In the genomic region with DNA sequence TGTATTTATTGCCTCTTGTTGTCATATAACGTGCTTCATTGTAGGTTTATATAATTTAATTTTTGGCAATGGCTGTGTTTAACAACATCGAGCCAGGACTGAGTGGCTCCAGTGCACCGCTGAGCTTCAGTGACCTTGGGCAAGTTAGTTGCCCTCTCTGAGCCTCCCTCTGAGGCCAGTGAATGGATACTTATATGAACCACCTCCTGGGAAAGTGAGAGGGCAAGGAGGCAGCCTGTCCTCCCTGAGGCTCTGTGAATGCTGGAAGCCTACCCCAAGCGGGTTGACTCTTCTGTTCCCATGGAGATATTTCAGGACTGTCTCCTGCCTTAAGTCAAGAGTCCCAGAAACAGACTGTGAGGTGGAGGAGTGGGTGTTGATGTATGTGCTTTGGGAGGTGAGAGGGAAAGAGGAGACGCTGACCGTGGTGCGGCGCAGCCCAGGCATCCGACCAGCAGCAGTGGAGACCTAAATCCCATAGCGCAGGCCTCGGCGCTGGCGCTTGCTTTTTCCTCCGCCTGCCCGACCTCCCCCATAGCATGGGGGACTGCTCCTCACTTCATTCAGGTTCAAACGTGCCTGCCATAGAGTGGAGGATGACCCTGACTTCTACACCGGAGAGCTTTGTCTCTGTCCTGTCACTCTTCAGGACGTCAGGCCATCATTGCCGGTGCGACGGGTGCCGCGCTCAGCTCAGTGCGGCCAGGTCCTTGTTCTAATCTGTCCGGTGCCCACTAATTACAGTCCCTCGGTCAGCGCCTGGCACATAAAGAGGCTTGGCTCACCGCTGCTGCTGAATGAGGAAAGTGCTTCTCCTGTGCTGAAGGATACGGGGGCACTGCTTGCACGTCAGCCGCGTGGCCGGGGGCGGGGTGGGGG, we compare ENCODE assay signal across 18 cellular contexts.
DNase-seq lines count a peak whose midpoint lies in the region; ATAC-seq and TF ChIP-seq lines count a peak whose summit lies in the region.
"Had no signal": no experiment of that assay in that cellular context is flagged by ENCODE, and none has a peak within 500 bp of the region (broad histone marks: within the 10 kb centered on the region; RNA-seq: fewer than 3 reads in every experiment).

No MANE protein-coding gene starts in this region.

- peaks cover 3 to 6% of the 10 kb centered on the region in 2 donors for H3K9me3 Mint-ChIP-seq in stimulated activated naive B cell treated with anti-CD40 and anti-IgM and Interleukin-4, amounts not matched to agents 10 μg/mL and 1 μg/mL and 100 μg/mL, for 72 hours

- H3K27me3 ChIP-seq in H7 (ENCODE audit: control insufficient read depth, insufficient read depth, low read length) = no peaks in the 10 kb centered on the region
- H3K27me3 ChIP-seq in colonic mucosa = no peaks in the 10 kb centered on the region
- H3K27me3 ChIP-seq in breast epithelium = no peaks in the 10 kb centered on the region

- H3K27ac Mint-ChIP-seq in stimulated activated naive B cell treated with anti-CD40 and anti-IgM and Interleukin-4, amounts not matched to agents 10 μg/mL and 1 μg/mL and 100 μg/mL, for 72 hours = peak overlapping the region; percentile 5

- H3K4me1 ChIP-seq in colonic mucosa (no peaks in the 10 kb centered on the region), breast epithelium (peaks cover 0 to 4% of the 10 kb centered on the region in 2 donors)

- peaks cover 11 to 16% of the 10 kb centered on the region in 2 donors for H3K4me1 Mint-ChIP-seq in stimulated activated naive B cell treated with anti-CD40 and anti-IgM and Interleukin-4, amounts not matched to agents 10 μg/mL and 1 μg/mL and 100 μg/mL, for 72 hours

- H3K9ac ChIP-seq in colonic mucosa (ENCODE audit: low read depth in 2 of 2, low read length in 2 of 2) = no peak overlapping the region
- H3K9ac ChIP-seq: SK-N-SH had no signal

- H3K36me3 ChIP-seq in H7 (replicated peaks; ENCODE audit: control insufficient read depth, insufficient read depth, low read length) (no peaks in the 10 kb centered on the region), colonic mucosa (no peaks in the 10 kb centered on the region), breast epithelium (no peaks in the 10 kb centered on the region)

- no peak overlapping the region for H3K4me3 Mint-ChIP-seq in stimulated activated naive B cell treated with anti-CD40 and anti-IgM and Interleukin-4, amounts not matched to agents 10 μg/mL and 1 μg/mL and 100 μg/mL, for 72 hours

- peaks cover 2 to 18% of the 10 kb centered on the region in 2 donors for H3K27me3 Mint-ChIP-seq in stimulated activated naive B cell treated with anti-CD40 and anti-IgM and Interleukin-4, amounts not matched to agents 10 μg/mL and 1 μg/mL and 100 μg/mL, for 72 hours

- H3K27ac ChIP-seq in colonic mucosa = no peak overlapping the region
- no peak overlapping the region for H3K27ac ChIP-seq in breast epithelium
- H3K27ac ChIP-seq: C4-2B had no signal

- TF ChIP-seq CTCF in colonic mucosa (IDR thresholded peaks at IDR 0.05) (no peak), breast epithelium (IDR thresholded peaks at IDR 0.05) (no peak)

- DNase-seq in H7 = peak; percentile 54
- peak; percentile 14 for DNase-seq in colonic mucosa
- DNase-seq in mucosa of gallbladder (ENCODE audit: low spot score) = peak; percentile 5
- DNase-seq in stimulated activated naive B cell treated with anti-CD40 and anti-IgM and Interleukin-4, amounts not matched to agents 10 μg/mL and 1 μg/mL and 100 μg/mL, for 72 hours = no peak
- DNase-seq in breast epithelium (ENCODE audit: low spot score in 2 of 2) = no peak
- DNase-seq in stimulated activated CD4-positive, alpha-beta T cell treated with anti-CD3 and anti-CD28 coated beads, Interleukin-1b, Interleukin-23, amount 100 ng/mL, for 48 hours = no peak
- DNase-seq: ACHN, HCEC 1CT, NCI-H1105, NCI-H1694, NCI-H2081 treated with DMSO at 0.1 percent for 48 hours, NCI-H524 treated with DMSO at 0.1 percent for 48 hours, SHP77, SK-N-SH had no signal

- no peaks in the 10 kb centered on the region for H3K9me3 ChIP-seq in colonic mucosa
- peaks cover 0 to 7% of the 10 kb centered on the region in 2 donors for H3K9me3 ChIP-seq in breast epithelium
- H3K9me3 ChIP-seq: SK-N-SH had no signal

- no peak for TF ChIP-seq POLR2A in breast epithelium (IDR thresholded peaks at IDR 0.05)

- ATAC-seq in stimulated activated naive B cell treated with anti-CD40 and anti-IgM and Interleukin-4, amounts not matched to agents 10 μg/mL and 1 μg/mL and 100 μg/mL, for 72 hours (replicated peaks) = no peak
- no peak for ATAC-seq in HG02981 (IDR thresholded peaks at IDR 0.05; ENCODE audit: unreplicated experiment)
- ATAC-seq in HG02571 (IDR thresholded peaks at IDR 0.05; ENCODE audit: unreplicated experiment) = no peak

- H3K4me3 ChIP-seq in H7 (ENCODE audit: insufficient read depth, low read depth, low read length) (no peak overlapping the region), colonic mucosa (no peak overlapping the region), breast epithelium (no peak overlapping the region)
- H3K4me3 ChIP-seq: K562 had no signal

- peaks cover 0 to 3% of the 10 kb centered on the region in 2 donors for H3K36me3 Mint-ChIP-seq in stimulated activated naive B cell treated with anti-CD40 and anti-IgM and Interleukin-4, amounts not matched to agents 10 μg/mL and 1 μg/mL and 100 μg/mL, for 72 hours

- intact Hi-C loops in colonic mucosa (cut with DNase I) (no loop called here), breast epithelium (cut with DNase I; ENCODE audit: low total_unique reads) (no loop called here)

Comparison
In these comparisons a context has a peak if more than half of its experiments do, and no peak if none do; other contexts are left out.
1. DNase-seq: peak in H7 (single experiment), colonic mucosa (single experiment) and mucosa of gallbladder (single experiment); none in stimulated activated naive B cell treated with anti-CD40 and anti-IgM and Interleukin-4, amounts not matched to agents 10 μg/mL and 1 μg/mL and 100 μg/mL, for 72 hours (single experiment), breast epithelium (0 of 2) and stimulated activated CD4-positive, alpha-beta T cell treated with anti-CD3 and anti-CD28 coated beads, Interleukin-1b, Interleukin-23, amount 100 ng/mL, for 48 hours (single experiment).